ENCODE assay signal across 16 cellular contexts in the genomic region with DNA sequence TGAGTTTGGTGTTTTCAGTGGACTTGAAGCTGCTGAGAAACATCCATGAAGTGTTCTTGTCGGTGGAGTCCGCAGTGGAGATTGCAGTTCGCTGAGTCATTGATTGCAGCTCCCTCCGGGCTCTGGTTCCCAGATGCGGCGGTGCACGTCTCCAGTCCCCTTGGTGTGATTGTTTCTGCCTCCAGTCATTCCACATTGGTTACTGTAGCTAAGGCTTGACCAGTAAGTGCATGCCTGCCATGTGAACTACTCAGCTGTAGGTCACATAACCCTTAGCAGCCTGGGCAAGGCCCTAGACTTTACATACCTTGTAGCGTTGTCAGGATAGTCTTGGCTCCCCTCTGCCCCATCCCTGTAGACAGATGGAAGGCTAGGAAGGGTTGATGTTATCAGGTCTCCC. TPM values are rescaled to one million over a fixed set of nuclear protein-coding genes. Genes with fewer than 3 reads are reported as not detected.
DNase-seq lines count a peak whose midpoint lies in the region; ATAC-seq and TF ChIP-seq lines count a peak whose summit lies in the region.
"Had no signal": no experiment of that assay in that cellular context is flagged by ENCODE, and none has a peak within 500 bp of the region (broad histone marks: within the 10 kb centered on the region; RNA-seq: fewer than 3 reads in every experiment).

No MANE protein-coding gene starts in this region.

- H3K4me1 Mint-ChIP-seq in activated naive CD8-positive, alpha-beta T cell (ENCODE audit: low read depth): peaks cover 63% of the 10 kb centered on the region
- H3K4me1 Mint-ChIP-seq in activated naive CD8-positive, alpha-beta T cell treated with anti-CD3 and anti-CD28 coated beads, Interleukin-2, amount 50 U/mL, for 24 hours: peaks cover 63% of the 10 kb centered on the region

- H3K27ac ChIP-seq in thyroid gland: peak overlapping the region in 2 of 3 donors; percentile 8 to 22
- H3K27ac ChIP-seq: WERI-Rb-1 had no signal

- no peak overlapping the region for H3K4me3 Mint-ChIP-seq in activated naive CD8-positive, alpha-beta T cell
- H3K4me3 Mint-ChIP-seq in activated naive CD8-positive, alpha-beta T cell treated with anti-CD3 and anti-CD28 coated beads, Interleukin-2, amount 50 U/mL, for 24 hours: no peak overlapping the region
- H3K4me3 Mint-ChIP-seq: activated naive CD4-positive, alpha-beta T cell treated with anti-CD3 and anti-CD28 coated beads, Interleukin-2, amount 10 ng/mL, durations not matched to agents 7 days and 5 days had no signal

- intact Hi-C loops in thyroid gland (cut with DNase I): no loop called here

- TF ChIP-seq POLR2A in thyroid gland (IDR thresholded peaks at IDR 0.05): no peak

- WGBS in thyroid gland, 2 donors: 72 to 77% methylated on average over 3 to 5 of the region's 8 CpGs

- peak overlapping the region; percentile 6 for H3K27ac Mint-ChIP-seq in activated naive CD8-positive, alpha-beta T cell
- no peak overlapping the region for H3K27ac Mint-ChIP-seq in activated naive CD8-positive, alpha-beta T cell treated with anti-CD3 and anti-CD28 coated beads, Interleukin-2, amount 50 U/mL, for 24 hours
- H3K27ac Mint-ChIP-seq: activated naive CD4-positive, alpha-beta T cell treated with anti-CD3 and anti-CD28 coated beads, Interleukin-2, amount 10 ng/mL, durations not matched to agents 7 days and 5 days had no signal

- H3K27me3 ChIP-seq in thyroid gland (no peaks in the 10 kb centered on the region), MG63 (no peaks in the 10 kb centered on the region)

- peaks cover 7% of the 10 kb centered on the region for H3K36me3 Mint-ChIP-seq in activated naive CD8-positive, alpha-beta T cell
- peaks cover 7% of the 10 kb centered on the region for H3K36me3 Mint-ChIP-seq in activated naive CD8-positive, alpha-beta T cell treated with anti-CD3 and anti-CD28 coated beads, Interleukin-2, amount 50 U/mL, for 24 hours (ENCODE audit: low read depth)

- no peak overlapping the region for H3K4me3 ChIP-seq in thyroid gland (replicated peaks in 1 of 3)
- no peak overlapping the region for H3K4me3 ChIP-seq in MG63

- DNase-seq in activated naive CD8-positive, alpha-beta T cell treated with anti-CD3 and anti-CD28 coated beads, Interleukin-2, amount 50 U/mL, for 24 hours: no peak
- peak; percentile 39 for DNase-seq in amniotic stem cell (lab: John Stamatoyannopoulos, UW)
- DNase-seq in foreskin melanocyte: peak; percentile 48
- peak; percentile 51 to 66 for DNase-seq in thyroid gland
- DNase-seq in NCI-H2081 treated with DMSO at 0.1 percent for 48 hours (lab: John Stamatoyannopoulos, UW): no peak
- DNase-seq in HuH-7.5 (ENCODE audit: low spot score): no peak
- no peak for DNase-seq in MG63
- DNase-seq: activated naive CD4-positive, alpha-beta T cell treated with anti-CD3 and anti-CD28 coated beads, Interleukin-2, amount 10 ng/mL, durations not matched to agents 7 days and 5 days; cerebellar nuclear complex; mesendoderm; NCI-H1048; NCI-H446 treated with DMSO at 0.1 percent for 48 hours; nucleus accumbens; WERI-Rb-1 had no signal

- TF ChIP-seq CTCF in thyroid gland (IDR thresholded peaks at IDR 0.05): no peak

- H3K4me1 ChIP-seq in thyroid gland: peaks cover 0 to 4% of the 10 kb centered on the region in 2 donors

- H3K27me3 Mint-ChIP-seq in activated naive CD8-positive, alpha-beta T cell: no peaks in the 10 kb centered on the region
- peaks cover 2% of the 10 kb centered on the region for H3K27me3 Mint-ChIP-seq in activated naive CD8-positive, alpha-beta T cell treated with anti-CD3 and anti-CD28 coated beads, Interleukin-2, amount 50 U/mL, for 24 hours
- H3K27me3 Mint-ChIP-seq: activated naive CD4-positive, alpha-beta T cell treated with anti-CD3 and anti-CD28 coated beads, Interleukin-2, amount 10 ng/mL, durations not matched to agents 7 days and 5 days had no signal

- H3K36me3 ChIP-seq in thyroid gland (no peaks in the 10 kb centered on the region), MG63 (no peaks in the 10 kb centered on the region)
- H3K36me3 ChIP-seq: WERI-Rb-1 had no signal

- ATAC-seq in activated naive CD8-positive, alpha-beta T cell treated with anti-CD3 and anti-CD28 coated beads, Interleukin-2, amount 50 U/mL, for 24 hours: no peak
- ATAC-seq: SK-N-SH treated with all-trans-retinoic acid at 6 μM for 48 hours had no signal

- H3K9me3 Mint-ChIP-seq in activated naive CD8-positive, alpha-beta T cell (ENCODE audit: low read depth): no peaks in the 10 kb centered on the region
- no peaks in the 10 kb centered on the region for H3K9me3 Mint-ChIP-seq in activated naive CD8-positive, alpha-beta T cell treated with anti-CD3 and anti-CD28 coated beads, Interleukin-2, amount 50 U/mL, for 24 hours
- H3K9me3 Mint-ChIP-seq: activated naive CD4-positive, alpha-beta T cell treated with anti-CD3 and anti-CD28 coated beads, Interleukin-2, amount 10 ng/mL, durations not matched to agents 7 days and 5 days had no signal

- H3K9me3 ChIP-seq in thyroid gland (no peaks in the 10 kb centered on the region), MG63 (no peaks in the 10 kb centered on the region)

RNA-seq across cellular contexts. Expression of gene CLCN4, which starts 53.8 kb away (rescaled TPM):
- total RNA-seq in thyroid gland: 10 to 100 TPM in 3 of 4 donors, 1 to 10 TPM in 1; 7.1 to 19.1 (median 15.9) TPM
- total RNA-seq in MG63 (2014; rRNA removed; shearing (Covaris generic); ENCODE audit: low replicate concordance): 2.3 and 7.1 TPM in 2 replicates

Comparison
In these comparisons a context has a peak if more than half of its experiments do, and no peak if none do; other contexts are left out.
1. DNase-seq: peak in amniotic stem cell (single experiment), foreskin melanocyte (single experiment) and thyroid gland (2 of 2); none in activated naive CD8-positive, alpha-beta T cell treated with anti-CD3 and anti-CD28 coated beads, Interleukin-2, amount 50 U/mL, for 24 hours (single experiment), NCI-H2081 treated with DMSO at 0.1 percent for 48 hours (single experiment), HuH-7.5 (single experiment) and MG63 (single experiment).